ENCODE assay signal across 8 cellular contexts in genomic region chr1:26169201-26169600, GRCh38. TPM values are rescaled to one million over a fixed set of nuclear protein-coding genes. Genes with fewer than 3 reads are reported as not detected.
DNase-seq lines count a peak whose midpoint lies in the region; ATAC-seq, FAIRE-seq and TF ChIP-seq lines count a peak whose summit lies in the region.

No MANE protein-coding gene starts in this region.

- H3K27ac ChIP-seq in upper lobe of left lung, result peak overlapping the region in 3 of 4 donors; percentile 70 to 89 (median 78)

- peaks cover 14 to 26% (median 18%) of the 10 kb centered on the region in 4 donors for H3K4me1 ChIP-seq in upper lobe of left lung

- no peaks in the 10 kb centered on the region for H3K9me3 Mint-ChIP-seq in activated naive CD4-positive, alpha-beta T cell treated with anti-CD3 and anti-CD28 coated beads, Interleukin-2, amount 50 U/mL, for 24 hours
- H3K9me3 Mint-ChIP-seq in brain (peaks cover 0 to 3% (median 0%) of the 10 kb centered on the region in 5 experiments), mesothelial cell of epicardium (no peaks in the 10 kb centered on the region)

- peaks cover 3% of the 10 kb centered on the region for H3K4me1 Mint-ChIP-seq in activated naive CD4-positive, alpha-beta T cell treated with anti-CD3 and anti-CD28 coated beads, Interleukin-2, amount 50 U/mL, for 24 hours
- peaks cover 58% of the 10 kb centered on the region for H3K4me1 Mint-ChIP-seq in brain
- H3K4me1 Mint-ChIP-seq in mesothelial cell of epicardium, result peaks cover 31% of the 10 kb centered on the region

- no peaks in the 10 kb centered on the region for H3K9me3 ChIP-seq in upper lobe of left lung

- peak overlapping the region; percentile 96 for H3K4me3 Mint-ChIP-seq in activated naive CD4-positive, alpha-beta T cell treated with anti-CD3 and anti-CD28 coated beads, Interleukin-2, amount 50 U/mL, for 24 hours
- H3K4me3 Mint-ChIP-seq in brain (peak overlapping the region; percentile 90 to 94 (median 92)), mesothelial cell of epicardium (peak overlapping the region; percentile 87)

- H3K36me3 ChIP-seq in upper lobe of left lung, result peaks cover 0 to 7% (median 0%) of the 10 kb centered on the region in 4 donors

- TF ChIP-seq CTCF in brain (conservative IDR thresholded peaks at IDR 0.05) (no peak), mesothelial cell of epicardium (IDR thresholded peaks at IDR 0.05; ENCODE audit: unreplicated experiment) (no peak), upper lobe of left lung (IDR thresholded peaks at IDR 0.05) (no peak)

- H3K36me3 Mint-ChIP-seq in activated naive CD4-positive, alpha-beta T cell treated with anti-CD3 and anti-CD28 coated beads, Interleukin-2, amount 50 U/mL, for 24 hours, result peaks cover 5% of the 10 kb centered on the region
- H3K36me3 Mint-ChIP-seq in brain, result no peaks in the 10 kb centered on the region
- H3K36me3 Mint-ChIP-seq in mesothelial cell of epicardium, result no peaks in the 10 kb centered on the region

- H3K27me3 Mint-ChIP-seq in activated naive CD4-positive, alpha-beta T cell treated with anti-CD3 and anti-CD28 coated beads, Interleukin-2, amount 50 U/mL, for 24 hours, result no peaks in the 10 kb centered on the region
- H3K27me3 Mint-ChIP-seq in brain (peaks cover 7% of the 10 kb centered on the region), mesothelial cell of epicardium (ENCODE audit: low read depth) (no peaks in the 10 kb centered on the region)

- peak overlapping the region; percentile 80 for H3K27ac Mint-ChIP-seq in activated naive CD4-positive, alpha-beta T cell treated with anti-CD3 and anti-CD28 coated beads, Interleukin-2, amount 50 U/mL, for 24 hours
- H3K27ac Mint-ChIP-seq in brain (peak overlapping the region; percentile 86 to 99 (median 93)), mesothelial cell of epicardium (peak overlapping the region; percentile 85)

- TF ChIP-seq POLR2A in upper lobe of left lung (IDR thresholded peaks at IDR 0.05), result no peak

- ATAC-seq in upper lobe of left lung (ENCODE audit: low FRiP score in 2 of 2) (no peak), HG02840 (IDR thresholded peaks at IDR 0.05; ENCODE audit: low FRiP score, unreplicated experiment) (no peak)

- H3K4me3 ChIP-seq in upper lobe of left lung, result peak overlapping the region in 3 of 4 donors; percentile 73 to 96 (median 73)

- no peak for FAIRE-seq in GM19239 (lab: Jason Lieb, UNC)

- TF ChIP-seq EP300 in upper lobe of left lung (IDR thresholded peaks at IDR 0.05), result no peak

- 66 to 73% methylated on average over 6 of the region's 6 CpGs for WGBS in upper lobe of left lung, 2 donors

- no peak for DNase-seq in activated naive CD4-positive, alpha-beta T cell (lab: John Stamatoyannopoulos, UW)
- DNase-seq in mesothelial cell of epicardium (ENCODE audit: low spot score in 2 of 2, unreplicated experiment in 2 of 2) (no peak), upper lobe of left lung (no peak), cortex of kidney (lab: John Stamatoyannopoulos, UW) (no peak), GM19239 (ENCODE audit: insufficient read length, low spot score) (no peak)

- H3K27me3 ChIP-seq in upper lobe of left lung, result no peaks in the 10 kb centered on the region

RNA-seq across cellular contexts. Expression of gene C1orf232, which starts 0.4 kb away (rescaled TPM):
- polyA plus RNA-seq in brain (ENCODE audit: insufficient read depth, low read depth, low replicate concordance), result not detected
- total RNA-seq in mesothelial cell of epicardium (not detected in 3 replicates), upper lobe of left lung (not detected)

RNA-seq across cellular contexts. Expression of gene ZNF593, which starts 0.5 kb away (rescaled TPM):
- polyA plus RNA-seq in brain (ENCODE audit: insufficient read depth, low read depth, low replicate concordance), result 26.6 TPM
- 27.1 to 28.7 TPM (median 28.6 TPM) in 3 replicates for total RNA-seq in mesothelial cell of epicardium
- total RNA-seq in upper lobe of left lung, result 10 to 100 TPM in 5 of 6 donors, 1 to 10 TPM in 1; 9.8 to 46.5 (median 29.2) TPM

RNA-seq across cellular contexts. Expression of gene ZNF593OS, which starts 2.4 kb away (rescaled TPM):
- not detected for polyA plus RNA-seq in brain (ENCODE audit: insufficient read depth, low read depth, low replicate concordance)
- total RNA-seq in mesothelial cell of epicardium (not detected in 3 replicates), upper lobe of left lung (not detected)

RNA-seq across cellular contexts. Expression of gene CNKSR1, which starts 8.1 kb away (rescaled TPM):
- polyA plus RNA-seq in brain (ENCODE audit: insufficient read depth, low read depth, low replicate concordance), result 0.70 TPM
- total RNA-seq in mesothelial cell of epicardium (50.2 to 53.9 TPM (median 52.2 TPM) in 3 replicates), upper lobe of left lung (10 to 100 TPM; 20.4 to 98.5 (median 43.1) TPM)

RNA-seq across cellular contexts. Expression of gene FAM110D, which starts 10.3 kb away (rescaled TPM):
- 1.2 TPM for polyA plus RNA-seq in brain (ENCODE audit: insufficient read depth, low read depth, low replicate concordance)
- total RNA-seq in mesothelial cell of epicardium (0.58 to 0.84 TPM (median 0.69 TPM) in 3 replicates), upper lobe of left lung (1 to 10 TPM; 1.0 to 6.7 (median 4.7) TPM)
